Comparison of ENCODE assay signal across 33 cellular contexts in genomic region chr15:46275701-46276100, GRCh38.
"Had no signal": no experiment of that assay in that cellular context is flagged by ENCODE, and none has a peak within 500 bp of the region (broad histone marks: within the 10 kb centered on the region; RNA-seq: fewer than 3 reads in every experiment).

No MANE protein-coding gene starts in this region.

- H3K27ac Mint-ChIP-seq: activated B cell treated with CpG ODN at 0.5 μM for 24 hours; activated CD4-positive, alpha-beta memory T cell treated with anti-CD3 and anti-CD28 coated beads for 36 hours; activated CD4-positive, alpha-beta T cell treated with anti-CD3 and anti-CD28 coated beads, Interleukin-2, amount 10 ng/mL, durations not matched to agents 24 days and 14 days; activated CD8-positive, alpha-beta T cell treated with anti-CD3 and anti-CD28 coated beads for 36 hours; activated naive CD4-positive, alpha-beta T cell treated with anti-CD3 and anti-CD28 coated beads for 36 hours; activated naive CD4-positive, alpha-beta T cell treated with anti-CD3 and anti-CD28 coated beads, Interleukin-2, amount 50 U/mL, for 72 hours; activated naive CD8-positive, alpha-beta T cell treated with anti-CD3 and anti-CD28 coated beads for 36 hours; activated T-cell treated with anti-CD3 and anti-CD28 coated beads, Interleukin-2, amount 50 U/mL, for 72 hours; activated T-helper 1 cell treated with anti-CD3 and anti-CD28 coated beads, Interleukin-12 subunit alpha, Interleukin-12 subunit beta, Interleukin-2, Interleukin-4 antibody, amounts not matched to agents 30 ng/mL and 10 ng/mL and 1 ng/mL, durations not matched to agents 14 hours and 24 hours and 36 hours; activated T-helper 17 cell treated with anti-CD3 and anti-CD28 coated beads, Interleukin-2, amount 50 U/mL, for 72 hours; T-helper 1 cell treated with Interleukin-12 subunit alpha and Interleukin-12 subunit beta and Interleukin-4 antibody, amounts not matched to agents 30 μg/mL and 1 μg/mL, for 36 hours; T-helper 2 cell treated with Interferon-gamma antibody and Interleukin-4, amounts not matched to agents 5 μg/mL and 100 μg/mL, for 36 hours had no signal

- H3K9me3 Mint-ChIP-seq: activated B cell treated with CpG ODN at 0.5 μM for 24 hours; activated CD4-positive, alpha-beta memory T cell treated with anti-CD3 and anti-CD28 coated beads for 36 hours; activated CD4-positive, alpha-beta T cell treated with anti-CD3 and anti-CD28 coated beads, Interleukin-2, amount 10 ng/mL, durations not matched to agents 24 days and 14 days; activated naive CD4-positive, alpha-beta T cell treated with anti-CD3 and anti-CD28 coated beads for 36 hours; activated naive CD8-positive, alpha-beta T cell treated with anti-CD3 and anti-CD28 coated beads for 36 hours; activated T-helper 1 cell treated with anti-CD3 and anti-CD28 coated beads, Interleukin-12 subunit alpha, Interleukin-12 subunit beta, Interleukin-2, Interleukin-4 antibody, amounts not matched to agents 30 ng/mL and 10 ng/mL and 1 ng/mL, durations not matched to agents 14 hours and 24 hours and 36 hours; T-helper 1 cell treated with Interleukin-12 subunit alpha and Interleukin-12 subunit beta and Interleukin-4 antibody, amounts not matched to agents 30 μg/mL and 1 μg/mL, for 36 hours; T-helper 2 cell treated with Interferon-gamma antibody and Interleukin-4, amounts not matched to agents 5 μg/mL and 100 μg/mL, for 36 hours had no signal

- H3K4me3 Mint-ChIP-seq: activated B cell treated with CpG ODN at 0.5 μM for 24 hours; activated CD4-positive, alpha-beta memory T cell treated with anti-CD3 and anti-CD28 coated beads for 36 hours; activated CD4-positive, alpha-beta T cell treated with anti-CD3 and anti-CD28 coated beads, Interleukin-2, amount 10 ng/mL, durations not matched to agents 24 days and 14 days; activated CD8-positive, alpha-beta T cell treated with anti-CD3 and anti-CD28 coated beads for 36 hours; activated naive CD4-positive, alpha-beta T cell treated with anti-CD3 and anti-CD28 coated beads for 36 hours; activated naive CD8-positive, alpha-beta T cell treated with anti-CD3 and anti-CD28 coated beads for 36 hours; activated T-cell treated with anti-CD3 and anti-CD28 coated beads, Interleukin-2, amount 50 U/mL, for 4 hours; activated T-cell treated with anti-CD3 and anti-CD28 coated beads, Interleukin-2, amount 50 U/mL, for 72 hours; activated T-helper 1 cell treated with anti-CD3 and anti-CD28 coated beads, Interleukin-12 subunit alpha, Interleukin-12 subunit beta, Interleukin-2, Interleukin-4 antibody, amounts not matched to agents 30 ng/mL and 10 ng/mL and 1 ng/mL, durations not matched to agents 14 hours and 24 hours and 36 hours; activated T-helper 17 cell treated with anti-CD3 and anti-CD28 coated beads, Interleukin-2, amount 50 U/mL, for 72 hours; T-helper 1 cell treated with Interleukin-12 subunit alpha and Interleukin-12 subunit beta and Interleukin-4 antibody, amounts not matched to agents 30 μg/mL and 1 μg/mL, for 36 hours; T-helper 2 cell treated with Interferon-gamma antibody and Interleukin-4, amounts not matched to agents 5 μg/mL and 100 μg/mL, for 36 hours had no signal

- H3K36me3 Mint-ChIP-seq: activated CD4-positive, alpha-beta memory T cell treated with anti-CD3 and anti-CD28 coated beads for 36 hours; activated naive CD4-positive, alpha-beta T cell treated with anti-CD3 and anti-CD28 coated beads, Interleukin-2, amount 50 U/mL, for 72 hours; activated naive CD8-positive, alpha-beta T cell treated with anti-CD3 and anti-CD28 coated beads for 36 hours had no signal

- H3K4me1 Mint-ChIP-seq: activated B cell treated with CpG ODN at 0.5 μM for 24 hours; activated CD4-positive, alpha-beta T cell treated with anti-CD3 and anti-CD28 coated beads, Interleukin-2, amount 10 ng/mL, durations not matched to agents 24 days and 14 days; activated naive CD8-positive, alpha-beta T cell treated with anti-CD3 and anti-CD28 coated beads for 36 hours; activated T-helper 17 cell treated with anti-CD3 and anti-CD28 coated beads, Interleukin-2, amount 50 U/mL, for 72 hours had no signal

- ATAC-seq: activated CD8-positive, alpha-beta T cell treated with anti-CD3 and anti-CD28 coated beads for 36 hours; activated naive CD4-positive, alpha-beta T cell treated with anti-CD3 and anti-CD28 coated beads, Interleukin-2, amount 50 U/mL, for 72 hours; activated T-cell treated with anti-CD3 and anti-CD28 coated beads, Interleukin-2, amount 50 U/mL, for 4 hours; activated T-cell treated with anti-CD3 and anti-CD28 coated beads, Interleukin-2, amount 50 U/mL, for 72 hours; activated T-helper 17 cell treated with anti-CD3 and anti-CD28 coated beads, Interleukin-2, amount 50 U/mL, for 72 hours; body of pancreas had no signal

- DNase-seq: activated B cell treated with CpG ODN at 0.5 μM for 24 hours; activated CD4-positive, alpha-beta memory T cell treated with anti-CD3 and anti-CD28 coated beads for 36 hours; activated CD4-positive, alpha-beta T cell treated with anti-CD3 and anti-CD28 coated beads for 4 hours; activated CD4-positive, alpha-beta T cell treated with anti-CD3 and anti-CD28 coated beads, Interleukin-2, amount 10 ng/mL, durations not matched to agents 24 days and 14 days; activated CD4-positive, alpha-beta T cell treated with anti-CD3 and anti-CD28 coated beads, Interleukin-2, amount 50 U/mL, for 1 hour; activated CD4-positive, alpha-beta T cell treated with anti-CD3 and anti-CD28 coated beads, Interleukin-2, amount 50 U/mL, for 4 hours; activated CD4-positive, CD25-positive, alpha-beta regulatory T cell treated with anti-CD3 and anti-CD28 coated beads, Interleukin-2, amount 50 U/mL, for 72 hours; activated CD8-positive, alpha-beta memory T cell treated with anti-CD3 and anti-CD28 coated beads, Interleukin-2, amount 50 U/mL, for 4 hours; activated CD8-positive, alpha-beta T cell treated with anti-CD3 and anti-CD28 coated beads for 36 hours; activated effector memory CD4-positive, alpha-beta T cell treated with anti-CD3 and anti-CD28 coated beads, Interleukin-2, amount 50 U/mL, for 16 hours; activated gamma-delta T cell treated with Interleukin-2 at 50 U/mL for 16 hours; activated naive CD4-positive, alpha-beta T cell; activated naive CD4-positive, alpha-beta T cell treated with anti-CD3 and anti-CD28 coated beads for 36 hours; activated naive CD4-positive, alpha-beta T cell treated with anti-CD3 and anti-CD28 coated beads, Interleukin-2, amount 50 U/mL, for 16 hours; activated naive CD8-positive, alpha-beta T cell treated with anti-CD3 and anti-CD28 coated beads for 36 hours; activated T-cell treated with anti-CD3 and anti-CD28 coated beads for 4 hours; activated T-cell treated with anti-CD3 and anti-CD28 coated beads, Interleukin-2, amount 50 U/mL, for 1 hour; activated T-cell treated with anti-CD3 and anti-CD28 coated beads, Interleukin-2, amount 50 U/mL, for 4 hours; activated T-cell treated with anti-CD3 and anti-CD28 coated beads, Interleukin-2, amount 50 U/mL, for 72 hours; adrenal gland; amniotic stem cell; aorta; body of pancreas; brain microvascular endothelial cell; central memory CD4-positive, alpha-beta T cell; T-helper 1 cell; T-helper 2 cell; T-helper 9 cell had no signal

- H3K27me3 Mint-ChIP-seq: activated B cell treated with CpG ODN at 0.5 μM for 24 hours; activated CD4-positive, alpha-beta memory T cell treated with anti-CD3 and anti-CD28 coated beads for 36 hours; activated CD4-positive, alpha-beta T cell treated with anti-CD3 and anti-CD28 coated beads, Interleukin-2, amount 10 ng/mL, durations not matched to agents 24 days and 14 days; activated CD8-positive, alpha-beta T cell treated with anti-CD3 and anti-CD28 coated beads for 36 hours; activated T-helper 17 cell treated with anti-CD3 and anti-CD28 coated beads, Interleukin-2, amount 50 U/mL, for 72 hours had no signal
